In genomic region chr14:68733086-68733621, GRCh38 we compare ENCODE assay signal across 8 cellular contexts. TPM values are rescaled to one million over a fixed set of nuclear protein-coding genes. Genes with fewer than 3 reads are reported as not detected.
A peak's percentile ranks its signal among the peaks of the same experiment; 100 is the strongest.
DNase-seq lines count a peak whose midpoint lies in the region; ATAC-seq and TF ChIP-seq lines count a peak whose summit lies in the region.

No MANE protein-coding gene starts in this region.

- H3K4me1 Mint-ChIP-seq in activated naive CD8-positive, alpha-beta T cell treated with anti-CD3 and anti-CD28 coated beads, Interleukin-2, amount 50 U/mL, for 24 hours: peaks cover 78% of the 10 kb centered on the region

- H3K27me3 Mint-ChIP-seq in activated naive CD8-positive, alpha-beta T cell treated with anti-CD3 and anti-CD28 coated beads, Interleukin-2, amount 50 U/mL, for 24 hours: no peaks in the 10 kb centered on the region

- H3K4me1 ChIP-seq in BE2C: no peaks in the 10 kb centered on the region

- ATAC-seq in HG03565 (IDR thresholded peaks at IDR 0.05; ENCODE audit: unreplicated experiment) (peak; percentile 39), HG03354 (IDR thresholded peaks at IDR 0.05; ENCODE audit: poor library complexity, severe bottlenecking, unreplicated experiment) (no peak)
- peak; percentile 79 for ATAC-seq in activated naive CD8-positive, alpha-beta T cell treated with anti-CD3 and anti-CD28 coated beads, Interleukin-2, amount 50 U/mL, for 24 hours

- H3K36me3 Mint-ChIP-seq in activated naive CD8-positive, alpha-beta T cell treated with anti-CD3 and anti-CD28 coated beads, Interleukin-2, amount 50 U/mL, for 24 hours (ENCODE audit: low read depth): no peaks in the 10 kb centered on the region

- DNase-seq in Ammon's horn (ENCODE audit: low spot score): peak; percentile 70
- peak; percentile 50 for DNase-seq in activated naive CD8-positive, alpha-beta T cell treated with anti-CD3 and anti-CD28 coated beads, Interleukin-2, amount 50 U/mL, for 24 hours
- peak; percentile 84 for DNase-seq in mesenteric fat pad (ENCODE audit: low spot score)
- no peak for DNase-seq in BE2C
- DNase-seq in H7: no peak
- no peak for DNase-seq in HuH-7 (ENCODE audit: low spot score)

- H3K36me3 ChIP-seq in BE2C: no peaks in the 10 kb centered on the region
- H3K36me3 ChIP-seq in H7 (replicated peaks; ENCODE audit: control insufficient read depth, insufficient read depth, low read length): no peaks in the 10 kb centered on the region

- H3K4me3 Mint-ChIP-seq in activated naive CD8-positive, alpha-beta T cell treated with anti-CD3 and anti-CD28 coated beads, Interleukin-2, amount 50 U/mL, for 24 hours: peak overlapping the region; percentile 48

- no peaks in the 10 kb centered on the region for H3K27me3 ChIP-seq in BE2C
- no peaks in the 10 kb centered on the region for H3K27me3 ChIP-seq in H7 (ENCODE audit: control insufficient read depth, insufficient read depth, low read length)

- no peak for TF ChIP-seq CTCF in BE2C (IDR thresholded peaks at IDR 0.05; ENCODE audit: low read depth, low read length)

- H3K4me3 ChIP-seq in BE2C (ENCODE audit: low read depth, low read length) (no peak overlapping the region), H7 (ENCODE audit: insufficient read depth, low read depth, low read length) (no peak overlapping the region)

- H3K9me3 ChIP-seq in BE2C: no peaks in the 10 kb centered on the region

- no peaks in the 10 kb centered on the region for H3K9me3 Mint-ChIP-seq in activated naive CD8-positive, alpha-beta T cell treated with anti-CD3 and anti-CD28 coated beads, Interleukin-2, amount 50 U/mL, for 24 hours

- peak overlapping the region; percentile 78 for H3K27ac Mint-ChIP-seq in activated naive CD8-positive, alpha-beta T cell treated with anti-CD3 and anti-CD28 coated beads, Interleukin-2, amount 50 U/mL, for 24 hours

RNA-seq across cellular contexts. Expression of gene ZFP36L1, which starts 59.7 kb away (rescaled TPM):
- 477 TPM for total RNA-seq in mesenteric fat pad
- polyA plus RNA-seq in BE2C (2012; ENCODE audit: insufficient read depth, insufficient read length, low read depth): 0.71 TPM
- 47.8 and 73.1 TPM in 2 replicates for total RNA-seq in H7 (2014; rRNA removed; shearing (Covaris generic))

Comparison
In these comparisons a context has a peak if more than half of its experiments do, and no peak if none do; other contexts are left out.
1. DNase-seq: peak in Ammon's horn (single experiment), activated naive CD8-positive, alpha-beta T cell treated with anti-CD3 and anti-CD28 coated beads, Interleukin-2, amount 50 U/mL, for 24 hours (single experiment) and mesenteric fat pad (single experiment); none in BE2C (single experiment), H7 (single experiment) and HuH-7 (single experiment).